Comparison of ENCODE assay signal across 14 cellular contexts in genomic region chr13:30241537-30241936, GRCh38.
DNase-seq lines count a peak whose midpoint lies in the region; ATAC-seq and TF ChIP-seq lines count a peak whose summit lies in the region.
"Had no signal": no experiment of that assay in that cellular context is flagged by ENCODE, and none has a peak within 500 bp of the region (broad histone marks: within the 10 kb centered on the region; RNA-seq: fewer than 3 reads in every experiment).

No MANE protein-coding gene starts in this region.

- H3K27me3 ChIP-seq in testis (no peaks in the 10 kb centered on the region), thyroid gland (no peaks in the 10 kb centered on the region)
- H3K27me3 ChIP-seq: dorsolateral prefrontal cortex had no signal

- no peaks in the 10 kb centered on the region for H3K4me1 ChIP-seq in testis
- no peaks in the 10 kb centered on the region for H3K4me1 ChIP-seq in thyroid gland
- H3K4me1 ChIP-seq: Caco-2 had no signal

- TF ChIP-seq CTCF in testis (IDR thresholded peaks at IDR 0.05) (no peak), thyroid gland (IDR thresholded peaks at IDR 0.05) (no peak)

- H3K36me3 Mint-ChIP-seq in activated T-cell treated with anti-CD3 and anti-CD28 coated beads, Interleukin-2, amount 50 U/mL, for 72 hours (ENCODE audit: insufficient read depth in 2 of 2): peaks cover 0 to 11% of the 10 kb centered on the region in 2 donors
- H3K36me3 Mint-ChIP-seq: natural killer cell, type B pancreatic cell had no signal

- ATAC-seq in activated T-cell treated with anti-CD3 and anti-CD28 coated beads, Interleukin-2, amount 50 U/mL, for 72 hours (replicated peaks in 1 of 2): peak; percentile 44 to 46
- ATAC-seq in HG02759 (IDR thresholded peaks at IDR 0.05; ENCODE audit: unreplicated experiment) (peak; percentile 80), HG03571 (IDR thresholded peaks at IDR 0.05; ENCODE audit: unreplicated experiment) (peak; percentile 72)
- ATAC-seq: natural killer cell had no signal

- no peak overlapping the region for H3K4me3 Mint-ChIP-seq in activated T-cell treated with anti-CD3 and anti-CD28 coated beads, Interleukin-2, amount 50 U/mL, for 72 hours
- H3K4me3 Mint-ChIP-seq: natural killer cell, type B pancreatic cell had no signal

- H3K27ac ChIP-seq in testis (no peak overlapping the region), thyroid gland (no peak overlapping the region)
- H3K27ac ChIP-seq: dorsolateral prefrontal cortex had no signal

- no peak for DNase-seq in activated T-cell treated with anti-CD3 and anti-CD28 coated beads, Interleukin-2, amount 50 U/mL, for 72 hours
- DNase-seq in activated T-cell treated with anti-CD3 and anti-CD28 coated beads, Interleukin-2, amount 50 U/mL, for 48 hours: no peak
- DNase-seq in testis (peak; percentile 25), thyroid gland (no peak), 8988T (no peak), NCI-H69 (lab: John Stamatoyannopoulos, UW) (no peak)
- DNase-seq: amniotic stem cell, Caco-2, dorsolateral prefrontal cortex, MM.1S, natural killer cell had no signal

- H3K9me3 ChIP-seq in testis (no peaks in the 10 kb centered on the region), thyroid gland (no peaks in the 10 kb centered on the region)
- H3K9me3 ChIP-seq: Caco-2 had no signal

- intact Hi-C loops in testis (cut with DNase I; ENCODE audit: low total_unique reads) (no loop called here), thyroid gland (cut with DNase I) (no loop called here)

- H3K27me3 Mint-ChIP-seq in activated T-cell treated with anti-CD3 and anti-CD28 coated beads, Interleukin-2, amount 50 U/mL, for 72 hours (ENCODE audit: low read depth): no peaks in the 10 kb centered on the region
- H3K27me3 Mint-ChIP-seq: type B pancreatic cell had no signal

- H3K4me1 Mint-ChIP-seq in activated T-cell treated with anti-CD3 and anti-CD28 coated beads, Interleukin-2, amount 50 U/mL, for 72 hours (ENCODE audit: low read depth): peaks cover 7% of the 10 kb centered on the region

- H3K27ac Mint-ChIP-seq in activated T-cell treated with anti-CD3 and anti-CD28 coated beads, Interleukin-2, amount 50 U/mL, for 72 hours: no peak overlapping the region
- H3K27ac Mint-ChIP-seq: natural killer cell, type B pancreatic cell had no signal

- WGBS in testis, 2 donors: 43 to 68% methylated on average over 2 of the region's 2 CpGs
- WGBS in thyroid gland, 2 donors: 62 to 70% methylated on average over 2 of the region's 2 CpGs

- H3K9me3 Mint-ChIP-seq in activated T-cell treated with anti-CD3 and anti-CD28 coated beads, Interleukin-2, amount 50 U/mL, for 72 hours: peaks cover 3% of the 10 kb centered on the region in 2 donors
- H3K9me3 Mint-ChIP-seq: natural killer cell, type B pancreatic cell had no signal

- TF ChIP-seq POLR2A in testis (IDR thresholded peaks at IDR 0.05) (no peak), thyroid gland (IDR thresholded peaks at IDR 0.05) (no peak)

- H3K36me3 ChIP-seq in testis (ENCODE audit: low read depth, missing control alignments): no peaks in the 10 kb centered on the region
- H3K36me3 ChIP-seq in thyroid gland: no peaks in the 10 kb centered on the region

- H3K4me3 ChIP-seq in testis: no peak overlapping the region
- no peak overlapping the region for H3K4me3 ChIP-seq in thyroid gland (replicated peaks in 1 of 3)
- H3K4me3 ChIP-seq: dorsolateral prefrontal cortex had no signal
